In the genomic region with DNA sequence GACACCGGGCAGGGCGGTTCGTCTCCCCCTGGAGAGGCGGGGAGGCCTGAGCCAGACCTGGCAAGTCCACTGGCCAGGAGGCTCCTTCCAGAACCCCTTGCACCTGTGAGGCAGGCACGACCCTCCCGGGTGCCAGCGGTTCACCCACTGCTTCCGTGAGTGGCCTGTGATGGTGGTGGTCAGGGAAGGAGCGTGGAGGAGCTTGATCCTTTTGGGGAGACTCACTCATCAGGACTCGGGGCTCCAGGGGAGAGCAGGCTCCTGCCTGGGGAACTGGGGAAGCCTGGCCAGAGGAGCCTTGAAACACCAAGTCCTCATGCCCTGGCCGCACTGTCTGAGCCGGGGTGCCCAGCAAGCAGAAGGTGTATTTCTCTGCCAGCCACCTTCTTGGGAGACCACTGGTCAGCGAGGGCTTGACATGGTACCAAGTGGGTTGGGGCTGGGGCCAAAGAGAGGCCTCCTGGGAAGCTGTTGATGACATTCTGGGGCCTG, we compare ENCODE assay signal across 1 cellular context.
TF ChIP-seq lines count a peak whose summit lies in the region.

No MANE protein-coding gene starts in this region.

TF ChIP-seq in HCT116, 20 proteins besides CTCF, POLR2A, EP300 and RAD21 (continued from another document):
- TF ChIP-seq JUND (IDR thresholded peaks at IDR 0.05) (no peak), SP1 (IDR thresholded peaks at IDR 0.05; ENCODE audit: low read depth) (no peak), EZH2phosphoT487 (IDR thresholded peaks at IDR 0.05; ENCODE audit: borderline replicate concordance) (no peak), YY1 (IDR thresholded peaks at IDR 0.05; ENCODE audit: extremely low read depth, insufficient replicate concordance, low read depth, low read length) (no peak), ZFX (IDR thresholded peaks at IDR 0.05) (no peak; the same call in 1 of the 2 replicates), TCF7L2 (IDR thresholded peaks at IDR 0.05; ENCODE audit: borderline replicate concordance, extremely low read depth, insufficient read depth, insufficient read length) (no peak), SIN3A (IDR thresholded peaks at IDR 0.05; ENCODE audit: low read depth) (no peak)
- TF ChIP-seq, protein P1, sequence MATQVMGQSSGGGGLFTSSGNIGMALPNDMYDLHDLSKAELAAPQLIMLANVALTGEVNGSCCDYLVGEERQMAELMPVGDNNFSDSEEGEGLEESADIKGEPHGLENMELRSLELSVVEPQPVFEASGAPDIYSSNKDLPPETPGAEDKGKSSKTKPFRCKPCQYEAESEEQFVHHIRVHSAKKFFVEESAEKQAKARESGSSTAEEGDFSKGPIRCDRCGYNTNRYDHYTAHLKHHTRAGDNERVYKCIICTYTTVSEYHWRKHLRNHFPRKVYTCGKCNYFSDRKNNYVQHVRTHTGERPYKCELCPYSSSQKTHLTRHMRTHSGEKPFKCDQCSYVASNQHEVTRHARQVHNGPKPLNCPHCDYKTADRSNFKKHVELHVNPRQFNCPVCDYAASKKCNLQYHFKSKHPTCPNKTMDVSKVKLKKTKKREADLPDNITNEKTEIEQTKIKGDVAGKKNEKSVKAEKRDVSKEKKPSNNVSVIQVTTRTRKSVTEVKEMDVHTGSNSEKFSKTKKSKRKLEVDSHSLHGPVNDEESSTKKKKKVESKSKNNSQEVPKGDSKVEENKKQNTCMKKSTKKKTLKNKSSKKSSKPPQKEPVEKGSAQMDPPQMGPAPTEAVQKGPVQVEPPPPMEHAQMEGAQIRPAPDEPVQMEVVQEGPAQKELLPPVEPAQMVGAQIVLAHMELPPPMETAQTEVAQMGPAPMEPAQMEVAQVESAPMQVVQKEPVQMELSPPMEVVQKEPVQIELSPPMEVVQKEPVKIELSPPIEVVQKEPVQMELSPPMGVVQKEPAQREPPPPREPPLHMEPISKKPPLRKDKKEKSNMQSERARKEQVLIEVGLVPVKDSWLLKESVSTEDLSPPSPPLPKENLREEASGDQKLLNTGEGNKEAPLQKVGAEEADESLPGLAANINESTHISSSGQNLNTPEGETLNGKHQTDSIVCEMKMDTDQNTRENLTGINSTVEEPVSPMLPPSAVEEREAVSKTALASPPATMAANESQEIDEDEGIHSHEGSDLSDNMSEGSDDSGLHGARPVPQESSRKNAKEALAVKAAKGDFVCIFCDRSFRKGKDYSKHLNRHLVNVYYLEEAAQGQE (IDR thresholded peaks at IDR 0.05; ENCODE audit: low read depth) = no peak
- TF ChIP-seq, protein P2, sequence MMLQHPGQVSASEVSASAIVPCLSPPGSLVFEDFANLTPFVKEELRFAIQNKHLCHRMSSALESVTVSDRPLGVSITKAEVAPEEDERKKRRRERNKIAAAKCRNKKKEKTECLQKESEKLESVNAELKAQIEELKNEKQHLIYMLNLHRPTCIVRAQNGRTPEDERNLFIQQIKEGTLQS (IDR thresholded peaks at IDR 0.05) = no peak
